ENCODE assay signal across 8 cellular contexts in genomic region chr19:39032164-39032918, GRCh38. TPM values are rescaled to one million over a fixed set of nuclear protein-coding genes. Genes with fewer than 3 reads are reported as not detected.
A peak's percentile ranks its signal among the peaks of the same experiment; 100 is the strongest.
DNase-seq lines count a peak whose midpoint lies in the region; ATAC-seq, FAIRE-seq and TF ChIP-seq lines count a peak whose summit lies in the region.

TSS of gene FBXO27 (minus strand) at chr19:39032549. CDS start at chr19:39032227, 322 bp downstream.

- H3K4me1 ChIP-seq in A549 (peaks cover 25% of the 10 kb centered on the region), GM23248 (ENCODE audit: insufficient read depth) (no peaks in the 10 kb centered on the region), lower lobe of right lung (peaks cover 17% of the 10 kb centered on the region)

- H3K9me3 ChIP-seq in A549 (no peaks in the 10 kb centered on the region), GM23248 (ENCODE audit: low read depth) (no peaks in the 10 kb centered on the region), SK-N-MC (ENCODE audit: low read depth, low read length) (no peaks in the 10 kb centered on the region), lower lobe of right lung (no peaks in the 10 kb centered on the region)

- H3K36me3 ChIP-seq in GM23248 (ENCODE audit: low read depth) (no peaks in the 10 kb centered on the region), SK-N-MC (ENCODE audit: insufficient read depth, low read length) (no peaks in the 10 kb centered on the region), lower lobe of right lung (no peaks in the 10 kb centered on the region)

- TF ChIP-seq POLR2A in A549 (IDR thresholded peaks at IDR 0.05; ENCODE audit: low read length): no peak

- TF ChIP-seq CTCF in A549 (IDR thresholded peaks at IDR 0.05) (no peak), lower lobe of right lung (IDR thresholded peaks at IDR 0.05) (no peak), GM10248 (IDR thresholded peaks at IDR 0.05; ENCODE audit: control extremely low read depth, extremely low read depth, low read depth, missing control alignments) (no peak)

- POLR2A ChIA-PET in A549 (lab: Yijun Ruan, JAX): interaction anchor here (1.0 to 1.8 kb wide), 5 partner anchors 14 to 309 kb away, joined by 3 to 7 read pairs (median 4); partner anchors contain the start of genes FBXO17, MRPS12, SAMD4B and SARS2
- POLR2A ChIA-PET in GM10248 (lab: Yijun Ruan, JAX): no interaction called here

- peak in 1 of 2 experiments; percentile 37 for DNase-seq in A549 (ENCODE audit: low read depth in 1 of 2, low spot score in 1 of 2)
- peak; percentile 32 for DNase-seq in GM23248
- no peak for DNase-seq in SK-N-MC (ENCODE audit: low read depth, low spot score)
- DNase-seq in ecto neural progenitor cell (ENCODE audit: low spot score): peak; percentile 72
- peak; percentile 52 for DNase-seq in lower lobe of right lung
- peak; percentile 47 for DNase-seq in superior temporal gyrus (ENCODE audit: extremely low spot score)
- no peak for DNase-seq in NCI-H1694 (lab: John Stamatoyannopoulos, UW)
- no peak for DNase-seq in GM10248 (ENCODE audit: extremely low spot score)

- H3K27ac ChIP-seq in A549 (peak within 1 kb of the TSS; percentile 83 to 92), GM23248 (no peak within 1 kb of the TSS), SK-N-MC (no peak within 1 kb of the TSS), lower lobe of right lung (peak within 1 kb of the TSS; percentile 70)

- 63% methylated on average over 54 of the region's 57 CpGs for WGBS in A549 (ENCODE audit: missing lambda C conversion rate)
- 6 to 8% methylated on average over 25 to 56 of the region's 57 CpGs for WGBS in GM23248 (ENCODE audit: low coverage in 1 of 2, low lambda C conversion rate in 2 of 2, missing lambda C conversion rate in 2 of 2), 2 experiments

- peak within 1 kb of the TSS; percentile 91 for H2AFZ ChIP-seq in GM23248

- no peak for FAIRE-seq in A549 (lab: Jason Lieb, UNC)

- no peaks in the 10 kb centered on the region for H3K79me2 ChIP-seq in GM23248 (ENCODE audit: insufficient read depth)

- ATAC-seq in A549 (peak; percentile 10 to 42), lower lobe of right lung (peak; percentile 19 to 49)

- H3K9ac ChIP-seq in GM23248 (peak within 1 kb of the TSS; percentile 37), SK-N-MC (ENCODE audit: insufficient read length) (no peak within 1 kb of the TSS)

- intact Hi-C loops in lower lobe of right lung (cut with DNase I): no loop called here

- TF ChIP-seq RAD21 in A549 (conservative IDR thresholded peaks at IDR 0.05 in 1 of 2, IDR thresholded peaks at IDR 0.05 in 1 of 2): no peak

- CTCF ChIA-PET in A549 (lab: Yijun Ruan, JAX): interaction anchor here (0.8 to 16.9 kb wide), 9 partner anchors 10 to 155 kb away, joined by 3 to 158 read pairs (median 4); partner anchors contain the start of genes ACP7 and FBXO17
- CTCF ChIA-PET in GM10248 (lab: Yijun Ruan, JAX): interaction anchor here (1.5 kb wide), 1 partner anchor 70 kb away, joined by 4 read pairs; no protein-coding TSS in a partner anchor

- no peaks in the 10 kb centered on the region for H3K9me2 ChIP-seq in GM23248 (ENCODE audit: insufficient read depth)

- in situ Hi-C loops in GM23248 (cut with MboI): no loop called here

- no peaks in the 10 kb centered on the region for H3F3A ChIP-seq in GM23248 (ENCODE audit: insufficient read depth)

- H3K4me3 ChIP-seq in A549 (peak within 1 kb of the TSS; percentile 53), GM23248 (peak within 1 kb of the TSS; percentile 81), SK-N-MC (peak within 1 kb of the TSS; percentile 76), lower lobe of right lung (peak within 1 kb of the TSS; percentile 72)

- H3K27me3 ChIP-seq in GM23248 (replicated peaks; ENCODE audit: insufficient read depth): peaks cover 3% of the 10 kb centered on the region; the same call in 1 of the 2 replicates
- H3K27me3 ChIP-seq in lower lobe of right lung (ENCODE audit: low read depth): peaks cover 13% of the 10 kb centered on the region

- no peak; a peak in 1 of 5 replicates for TF ChIP-seq EP300 in A549 (IDR thresholded peaks at IDR 0.05)

- H4K20me1 ChIP-seq in GM23248 (ENCODE audit: insufficient read depth): no peaks in the 10 kb centered on the region

- peak within 1 kb of the TSS; percentile 81 for H3K4me2 ChIP-seq in A549
- peak within 1 kb of the TSS; percentile 87 for H3K4me2 ChIP-seq in GM23248 (ENCODE audit: unreplicated experiment)

TF ChIP-seq in A549, 52 proteins besides CTCF, POLR2A, EP300 and RAD21:
- TF ChIP-seq MYC (IDR thresholded peaks at IDR 0.05; ENCODE audit: borderline replicate concordance, low read length) (no peak), GATA3 (IDR thresholded peaks at IDR 0.05; ENCODE audit: borderline replicate concordance) (no peak), PBX3 (IDR thresholded peaks at IDR 0.05) (no peak), TP53 (CRISPR knock-in tag; IDR thresholded peaks at IDR 0.05) (no peak), RCOR1 (IDR thresholded peaks at IDR 0.05; ENCODE audit: low read depth, low read length) (no peak), E2F6 (IDR thresholded peaks at IDR 0.05; ENCODE audit: borderline replicate concordance, low read depth) (no peak), SMC3 (IDR thresholded peaks at IDR 0.05) (no peak), HDAC2 (IDR thresholded peaks at IDR 0.05) (no peak), ATOH8 (CRISPR knock-in tag; IDR thresholded peaks at IDR 0.05; ENCODE audit: low read depth) (no peak)
TF ChIP-seq in A549: peak in this region for 0.

RNA-seq across cellular contexts. Expression of gene FBXO27, which starts in this region (rescaled TPM):
- 13.4 and 15.2 TPM in 2 replicates for polyA plus RNA-seq in A549 (2011; rRNA removed)
- 13.6 and 15.7 TPM in 2 replicates for polyA plus RNA-seq in A549 (2012; cell fraction: cytosol; rRNA removed)
- 8.4 and 11.9 TPM in 2 replicates for polyA plus RNA-seq in A549 (2012; cell fraction: nucleus; rRNA removed)
- 12.5 to 17.5 TPM (median 14.2 TPM) in 3 replicates for polyA plus RNA-seq in A549 (2017; fragmentation: RNase III; extraction: RNeasy Plus Mini Kit Qiagen cat#74134 plus additional on column Dnase treatment)
- 24.7 and 26.9 TPM in 2 replicates for polyA minus RNA-seq in A549 (2011; rRNA and poly(A)+ RNA removed)
- total RNA-seq in GM23248 (2014; rRNA removed; shearing (Covaris generic)): 0.54 and 2.8 TPM in 2 replicates
- 2.1 and 4.0 TPM in 2 replicates for polyA plus RNA-seq in GM23248 (2016; fragmentation: Nextera tagmentation; extraction: Ambion mirVana)
- total RNA-seq in lower lobe of right lung: 6.4 TPM

Comparison
In these comparisons a context has a peak if more than half of its experiments do, and no peak if none do; other contexts are left out.
1. DNase-seq: peak in GM23248 (single experiment), ecto neural progenitor cell (single experiment), lower lobe of right lung (single experiment) and superior temporal gyrus (single experiment); none in SK-N-MC (single experiment), NCI-H1694 (single experiment) and GM10248 (single experiment).
2. H3K27ac ChIP-seq: peak in A549 (2 of 2) and lower lobe of right lung (single experiment); none in GM23248 (single experiment) and SK-N-MC (single experiment).
3. Peak in every context shown above with its lines, with median percentiles within 50 percentile points of each other: H3K4me3 ChIP-seq.